In the genomic region with DNA sequence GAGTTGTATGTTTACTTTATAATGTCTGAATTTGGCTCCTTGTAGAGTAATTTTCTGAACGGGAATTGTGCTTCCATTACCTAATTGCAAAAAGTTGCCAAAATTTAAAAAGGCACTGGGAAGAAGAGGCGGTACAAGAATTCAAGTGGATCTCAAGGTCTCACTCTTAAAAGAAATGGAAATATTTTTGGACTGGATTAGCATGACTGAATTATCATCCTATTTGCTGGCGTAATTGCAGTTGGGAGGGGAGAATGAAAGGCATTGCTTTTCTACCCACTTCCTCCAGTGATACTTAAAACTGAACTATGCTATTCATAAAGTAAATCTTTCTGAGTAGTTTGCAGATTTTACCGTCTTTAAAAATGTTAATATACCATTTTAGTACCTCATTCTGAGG, we compare ENCODE assay signal across 30 cellular contexts. TPM values are rescaled to one million over a fixed set of nuclear protein-coding genes. Genes with fewer than 3 reads are reported as not detected.
"Had no signal": no experiment of that assay in that cellular context is flagged by ENCODE, and none has a peak within 500 bp of the region (broad histone marks: within the 10 kb centered on the region; RNA-seq: fewer than 3 reads in every experiment).

No MANE protein-coding gene starts in this region.

- H3K4me2 ChIP-seq: SK-N-SH had no signal

- H3K27me3 ChIP-seq: breast epithelium, colonic mucosa, dorsolateral prefrontal cortex, foreskin keratinocyte, ovary, testis, uterus had no signal

- H3K9me3 ChIP-seq: breast epithelium, colonic mucosa, mucosa of descending colon, ovary, SK-N-SH, testis, uterus had no signal

- H3K4me1 ChIP-seq: breast epithelium, colonic mucosa, foreskin keratinocyte, testis had no signal

- DNase-seq: activated CD4-positive, alpha-beta memory T cell treated with anti-CD3 and anti-CD28 coated beads for 36 hours; activated CD4-positive, alpha-beta T cell treated with anti-CD3 and anti-CD28 coated beads for 48 hours; activated CD8-positive, alpha-beta memory T cell treated with anti-CD3 and anti-CD28 coated beads, Interleukin-2, amount 50 U/mL, for 48 hours; activated gamma-delta T cell; activated naive CD4-positive, alpha-beta T cell treated with anti-CD3 and anti-CD28 coated beads, Interleukin-2, amount 10 ng/mL, durations not matched to agents 7 days and 5 days; activated naive CD8-positive, alpha-beta T cell treated with anti-CD3 and anti-CD28 coated beads, Interleukin-2, amount 10 ng/mL, durations not matched to agents 7 days and 5 days; activated T-cell treated with anti-CD3 and anti-CD28 coated beads, Interleukin-2, amount 50 U/mL, for 24 hours; colonic mucosa; dorsolateral prefrontal cortex; effector memory CD8-positive, alpha-beta T cell; foreskin keratinocyte; hippocampal formation; left colon; mucosa of descending colon; ovary; retina; SK-N-SH; stimulated activated CD4-positive, alpha-beta T cell treated with anti-CD3 and anti-CD28 coated beads, Interleukin-2, amount 100 ng/mL, for 48 hours; stimulated activated naive CD4-positive, alpha-beta T cell treated with Interleukin-2 at 50 U/mL for 16 hours; T-helper 17 cell; T1000; testis; uterus; WERI-Rb-1 had no signal

- H3K36me3 ChIP-seq: breast epithelium, colonic mucosa, ovary, uterus, WERI-Rb-1 had no signal

- H3K27ac ChIP-seq: breast epithelium, colonic mucosa, dorsolateral prefrontal cortex, foreskin keratinocyte, ovary, testis, uterus, WERI-Rb-1 had no signal

- ATAC-seq: activated CD4-positive, CD25-positive, alpha-beta regulatory T cell treated with anti-CD3 and anti-CD28 coated beads, Interleukin-2, amount 50 U/mL, for 24 hours; effector memory CD8-positive, alpha-beta T cell; esophagus mucosa; foreskin keratinocyte; left colon; mucosa of descending colon; natural killer cell treated with Interleukin-12 subunit alpha and Interleukin-12 subunit beta and Interleukin-15 and Interleukin-18, amount 100 ng/mL, for 72 hours; T-helper 17 cell had no signal

- H3K9ac ChIP-seq: SK-N-SH had no signal

- H3K4me3 ChIP-seq: breast epithelium, colonic mucosa, dorsolateral prefrontal cortex, lung, mucosa of descending colon, ovary, testis, uterus had no signal

RNA-seq across cellular contexts. Expression of a gene that starts 46.3 kb away (rescaled TPM):
- total RNA-seq: activated CD4-positive, alpha-beta memory T cell treated with anti-CD3 and anti-CD28 coated beads for 36 hours; activated naive CD8-positive, alpha-beta T cell treated with anti-CD3 and anti-CD28 coated beads, Interleukin-2, amount 10 ng/mL, durations not matched to agents 7 days and 5 days; progenitor cell of endocrine pancreas; T-helper 17 cell had no signal
